24 cellular contexts compared by ENCODE assay signal in the genomic region with DNA sequence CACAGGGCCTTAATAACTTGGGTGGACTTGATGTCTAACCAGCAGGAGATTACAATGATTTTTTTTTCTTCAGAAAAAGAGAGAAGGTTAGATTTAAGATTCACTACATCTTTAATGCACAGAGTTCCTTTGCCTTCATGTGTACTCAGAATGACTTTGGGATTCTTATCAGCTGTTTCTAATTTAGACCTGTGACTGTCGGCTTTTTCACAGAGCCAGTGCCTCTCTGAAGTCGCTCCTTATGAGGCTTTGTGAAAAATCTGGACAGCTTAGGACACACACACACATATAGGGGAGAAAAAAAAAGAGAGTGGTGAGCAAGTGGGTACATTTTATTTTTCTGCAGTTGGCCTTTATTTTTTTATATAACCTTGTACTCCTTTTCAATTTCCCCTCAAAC.
"Had no signal": no experiment of that assay in that cellular context is flagged by ENCODE, and none has a peak within 500 bp of the region (broad histone marks: within the 10 kb centered on the region; RNA-seq: fewer than 3 reads in every experiment).

No MANE protein-coding gene starts in this region.

- H3K27ac ChIP-seq: coronary artery, gastrocnemius medialis, left lung, pancreas, prostate gland, stomach, suprapubic skin, tibial artery, upper lobe of right lung had no signal

- H3K27me3 ChIP-seq: dorsolateral prefrontal cortex, gastrocnemius medialis, left lung, pancreas, stomach, suprapubic skin, tibial artery, upper lobe of right lung had no signal

- H3K4me2 ChIP-seq: smooth muscle cell had no signal

- H3K36me3 ChIP-seq: gastrocnemius medialis, left lung, pancreas, prostate gland, stomach, suprapubic skin, tibial artery, upper lobe of right lung had no signal

- H3K4me3 ChIP-seq: coronary artery, gastrocnemius medialis, left lung, pancreas, prostate gland, smooth muscle cell, stomach, suprapubic skin, tibial artery, upper lobe of right lung had no signal

- H3K4me1 ChIP-seq: gastrocnemius medialis, left lung, pancreas, prostate gland, stomach, suprapubic skin, tibial artery, upper lobe of right lung had no signal

- DNase-seq: activated CD4-positive, alpha-beta T cell treated with anti-CD3 and anti-CD28 coated beads, Interleukin-2, amount 50 U/mL, for 1 hour; activated CD8-positive, alpha-beta memory T cell treated with anti-CD3 and anti-CD28 coated beads, Interleukin-2, amount 10 ng/mL, durations not matched to agents 7 days and 5 days; activated CD8-positive, alpha-beta T cell treated with anti-CD3 and anti-CD28 coated beads, Interleukin-2, amount 10 ng/mL, durations not matched to agents 7 days and 5 days; activated naive CD4-positive, alpha-beta T cell; activated T-cell treated with anti-CD3 and anti-CD28 coated beads, Interleukin-2, amount 50 U/mL, for 48 hours; effector memory CD8-positive, alpha-beta T cell; erythroblast; gastrocnemius medialis; kidney glomerular epithelial cell; naive B cell; pancreas; stimulated activated CD4-positive, alpha-beta T cell treated with anti-CD3 and anti-CD28 coated beads, Interleukin-2, amount 100 ng/mL, for 24 hours; stimulated activated naive B cell treated with anti-CD40 and anti-IgM and Interleukin-4, amounts not matched to agents 10 μg/mL and 1 μg/mL and 100 μg/mL, for 72 hours; stomach; tibial artery; upper lobe of right lung had no signal

- ATAC-seq: activated CD8-positive, alpha-beta memory T cell treated with anti-CD3 and anti-CD28 coated beads, Interleukin-2, amount 10 ng/mL, durations not matched to agents 7 days and 5 days; activated CD8-positive, alpha-beta T cell treated with anti-CD3 and anti-CD28 coated beads, Interleukin-2, amount 10 ng/mL, durations not matched to agents 7 days and 5 days; activated naive CD4-positive, alpha-beta T cell treated with anti-CD3 and anti-CD28 coated beads, Interleukin-2, amount 50 U/mL, for 72 hours; effector memory CD8-positive, alpha-beta T cell; left lung; pancreas; stimulated activated naive B cell treated with anti-CD40 and anti-IgM and Interleukin-4, amounts not matched to agents 10 μg/mL and 1 μg/mL and 100 μg/mL, for 72 hours; upper lobe of right lung; WTC11 had no signal

- H3K9me3 ChIP-seq: gastrocnemius medialis, left lung, pancreas, prostate gland, stomach, suprapubic skin, tibial artery, upper lobe of right lung had no signal
